8 cellular contexts compared by ENCODE assay signal in genomic region chr18:80147418-80148315, GRCh38. TPM values are rescaled to one million over a fixed set of nuclear protein-coding genes. Genes with fewer than 3 reads are reported as not detected.
DNase-seq lines count a peak whose midpoint lies in the region; ATAC-seq and TF ChIP-seq lines count a peak whose summit lies in the region.

No MANE protein-coding gene starts in this region.

- H3K9me3 ChIP-seq in right atrium auricular region (no peaks in the 10 kb centered on the region), aorta (ENCODE audit: control insufficient read depth, low read length) (no peaks in the 10 kb centered on the region)

- WGBS in aorta, 2 donors: 27 to 43% methylated on average over 52 of the region's 52 CpGs

- TF ChIP-seq CTCF in LNCaP clone FGC (IDR thresholded peaks at IDR 0.05; ENCODE audit: control insufficient read depth, extremely low read depth, insufficient read depth) (no peak), right atrium auricular region (IDR thresholded peaks at IDR 0.05) (no peak)

- peak overlapping the region; percentile 78 for H3K27ac ChIP-seq in angular gyrus (ENCODE audit: low read depth, low read length)
- H3K27ac ChIP-seq in right atrium auricular region: no peak overlapping the region
- H3K27ac ChIP-seq in aorta (ENCODE audit: low read depth in 1 of 2, low read length in 2 of 2): no peak overlapping the region

- intact Hi-C loops in aorta (cut with DNase I): no loop called here

- H3K4me3 ChIP-seq in LNCaP clone FGC (ENCODE audit: low read depth, low read length) (peak overlapping the region; percentile 71), right atrium auricular region (peak overlapping the region; percentile 40 to 58), aorta (ENCODE audit: low read length in 2 of 2) (peak overlapping the region in 1 of 2 donors; percentile 9)

- ATAC-seq in GM21576 (IDR thresholded peaks at IDR 0.05; ENCODE audit: unreplicated experiment) (peak; percentile 92), aorta (ENCODE audit: low FRiP score) (peak; percentile 90)

- peak; percentile 93 for DNase-seq in DMS53 (lab: John Stamatoyannopoulos, UW)
- peak; percentile 81 for DNase-seq in LNCaP clone FGC (ENCODE audit: low read depth)
- peak; percentile 58 for DNase-seq in T follicular helper cell (ENCODE audit: low read depth)
- DNase-seq in right atrium auricular region (ENCODE audit: low spot score): peak; percentile 86
- DNase-seq in renal cortical epithelial cell (ENCODE audit: low read depth): peak; percentile 84
- DNase-seq in aorta: peak; percentile 88 to 91

- no peaks in the 10 kb centered on the region for H3K36me3 ChIP-seq in right atrium auricular region
- H3K36me3 ChIP-seq in aorta (ENCODE audit: control insufficient read depth in 1 of 2, insufficient read depth in 2 of 2, low read length in 1 of 2): no peaks in the 10 kb centered on the region

- H3K4me1 ChIP-seq in right atrium auricular region (no peaks in the 10 kb centered on the region), aorta (ENCODE audit: control insufficient read depth in 1 of 2, insufficient read depth in 2 of 2, low read length in 2 of 2) (no peaks in the 10 kb centered on the region)

- H3K27me3 ChIP-seq in right atrium auricular region (no peaks in the 10 kb centered on the region), aorta (ENCODE audit: control insufficient read depth in 1 of 2, insufficient read depth in 2 of 2, low read length in 1 of 2) (no peaks in the 10 kb centered on the region)

RNA-seq across cellular contexts. Expression of gene ADNP2, which starts 38.6 kb away (rescaled TPM):
- total RNA-seq in right atrium auricular region (10 to 100 TPM; 10.9 to 12.3 TPM), renal cortical epithelial cell (22.4 and 22.9 TPM in 2 replicates), aorta (10 to 100 TPM; 17.5 to 20.1 TPM)
- 1 to 10 TPM; 3.1 to 5.2 TPM for polyA plus RNA-seq in aorta
